Comparison of ENCODE assay signal across 15 cellular contexts in the genomic region with DNA sequence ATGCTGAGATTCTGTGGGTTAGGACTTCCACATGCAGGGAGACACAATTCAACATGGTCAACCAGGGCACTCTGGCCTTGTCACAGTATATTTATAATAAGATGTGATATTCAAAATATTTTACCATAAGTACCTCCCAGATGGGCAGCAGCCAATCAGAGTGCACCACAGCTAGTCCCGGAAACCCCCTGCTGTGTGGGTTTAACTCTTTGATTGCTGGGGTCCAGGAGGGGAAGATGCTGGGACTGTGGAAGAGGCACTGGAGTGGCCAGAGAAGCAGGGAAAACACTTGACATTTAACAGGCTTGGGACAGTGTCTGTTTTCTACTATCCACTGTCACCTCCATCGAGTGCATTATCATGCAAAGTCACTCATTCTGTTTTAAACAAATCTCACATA.
"Had no signal": no experiment of that assay in that cellular context is flagged by ENCODE, and none has a peak within 500 bp of the region (broad histone marks: within the 10 kb centered on the region; RNA-seq: fewer than 3 reads in every experiment).

No MANE protein-coding gene starts in this region.

- H3K9me3 Mint-ChIP-seq: nephron progenitor cell had no signal

- H3K27ac ChIP-seq: left lung, thyroid gland, uterus had no signal

- H3K27me3 ChIP-seq: esophagus squamous epithelium, left lung, stomach, thyroid gland, uterus had no signal

- FAIRE-seq: islet of Langerhans had no signal

- H3K36me3 ChIP-seq: esophagus squamous epithelium, left lung, thyroid gland, uterus had no signal

- H3K27ac Mint-ChIP-seq: activated naive CD8-positive, alpha-beta T cell; nephron progenitor cell had no signal

- H3K9me3 ChIP-seq: esophagus squamous epithelium, left lung, stomach, thyroid gland, uterus had no signal

- H3K4me1 Mint-ChIP-seq: nephron progenitor cell had no signal

- H3K4me3 ChIP-seq: esophagus squamous epithelium, left lung, skin epidermis, stomach, thyroid gland, uterus had no signal

- H3K4me1 ChIP-seq: uterus had no signal

- H3K4me3 Mint-ChIP-seq: activated naive CD8-positive, alpha-beta T cell; nephron progenitor cell had no signal

- ATAC-seq: activated CD4-positive, CD25-positive, alpha-beta regulatory T cell treated with anti-CD3 and anti-CD28 coated beads, Interleukin-2, amount 50 U/mL, for 24 hours; left lung had no signal

- H3K27me3 Mint-ChIP-seq: activated naive CD8-positive, alpha-beta T cell had no signal

- DNase-seq: activated effector memory CD4-positive, alpha-beta T cell treated with Interleukin-2 at 50 U/mL for 16 hours; esophagus squamous epithelium; foreskin fibroblast; head of caudate nucleus; left lung; mesendoderm; nephron progenitor cell; stimulated activated CD4-positive, alpha-beta T cell treated with anti-CD3 and anti-CD28 coated beads, Interleukin-4, amount 100 ng/mL, for 4 hours; stomach; thyroid gland; uterus had no signal
